9 cellular contexts compared by ENCODE assay signal in the genomic region with DNA sequence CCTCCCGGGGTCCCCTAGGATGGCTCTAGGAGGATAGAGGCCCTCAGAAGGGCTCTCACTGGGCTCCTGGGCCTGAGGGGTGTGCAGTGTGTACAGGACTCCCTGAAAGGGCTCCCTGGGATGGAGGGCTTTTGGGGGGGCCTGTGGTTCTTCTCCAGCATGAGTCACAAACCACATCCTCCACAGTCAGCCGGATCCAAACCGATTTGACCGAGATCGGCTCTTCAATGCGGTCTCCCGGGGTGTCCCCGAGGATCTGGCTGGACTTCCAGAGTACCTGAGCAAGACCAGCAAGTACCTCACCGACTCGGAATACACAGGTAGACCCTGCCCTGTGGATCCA. TPM values are rescaled to one million over a fixed set of nuclear protein-coding genes. Genes with fewer than 3 reads are reported as not detected.
DNase-seq lines count a peak whose midpoint lies in the region; ATAC-seq and TF ChIP-seq lines count a peak whose summit lies in the region.
"Had no signal": no experiment of that assay in that cellular context is flagged by ENCODE, and none has a peak within 500 bp of the region (broad histone marks: within the 10 kb centered on the region; RNA-seq: fewer than 3 reads in every experiment).

No MANE protein-coding gene starts in this region.

- DNase-seq in Right ventricle myocardium inferior (ENCODE audit: missing footprints) (peak; percentile 39), Right ventricle myocardium superior (no peak), foreskin fibroblast (peak; percentile 82 to 89), tibial artery (no peak), NCI-H1930 (lab: John Stamatoyannopoulos, UW) (no peak), retina (no peak)
- peak; percentile 71 for DNase-seq in activated CD8-positive, alpha-beta T cell treated with anti-CD3 and anti-CD28 coated beads for 36 hours
- DNase-seq in stimulated activated naive B cell treated with anti-CD40 and anti-IgM and Interleukin-4, amounts not matched to agents 10 μg/mL and 1 μg/mL and 100 μg/mL, for 72 hours = no peak

- peaks cover 52% of the 10 kb centered on the region for H3K4me1 Mint-ChIP-seq in activated CD8-positive, alpha-beta T cell treated with anti-CD3 and anti-CD28 coated beads for 36 hours (ENCODE audit: low read depth)
- peaks cover 24 to 48% of the 10 kb centered on the region in 2 donors for H3K4me1 Mint-ChIP-seq in stimulated activated naive B cell treated with anti-CD40 and anti-IgM and Interleukin-4, amounts not matched to agents 10 μg/mL and 1 μg/mL and 100 μg/mL, for 72 hours

- H3K4me3 ChIP-seq in foreskin fibroblast (ENCODE audit: low read depth in 1 of 2, low read length in 2 of 2) = peak overlapping the region; percentile 1 to 7
- H3K4me3 ChIP-seq in tibial artery = no peak overlapping the region

- no peaks in the 10 kb centered on the region for H3K27me3 Mint-ChIP-seq in activated CD8-positive, alpha-beta T cell treated with anti-CD3 and anti-CD28 coated beads for 36 hours
- no peaks in the 10 kb centered on the region for H3K27me3 Mint-ChIP-seq in stimulated activated naive B cell treated with anti-CD40 and anti-IgM and Interleukin-4, amounts not matched to agents 10 μg/mL and 1 μg/mL and 100 μg/mL, for 72 hours

- peaks cover 4 to 48% (median 38%) of the 10 kb centered on the region in 4 donors for H3K4me1 ChIP-seq in tibial artery

- peak overlapping the region; percentile 92 to 93 for H3K27ac ChIP-seq in tibial artery
- H3K27ac ChIP-seq: VCaP had no signal

- CTCF ChIA-PET in activated CD8-positive, alpha-beta T cell treated with anti-CD3 and anti-CD28 coated beads for 36 hours (lab: Charles Lee) = interaction anchor here (6.1 to 7.3 kb wide), 2 partner anchors 8 to 54 kb away, joined by 38 to 98 read pairs; no protein-coding TSS in a partner anchor

- no peak for TF ChIP-seq CTCF in activated CD8-positive, alpha-beta T cell treated with anti-CD3 and anti-CD28 coated beads for 36 hours (IDR thresholded peaks at IDR 0.05)
- TF ChIP-seq CTCF in foreskin fibroblast (IDR thresholded peaks at IDR 0.05; ENCODE audit: low read depth, low read length) (no peak), tibial artery (IDR thresholded peaks at IDR 0.05) (no peak)

- H3K9me3 ChIP-seq in tibial artery = no peaks in the 10 kb centered on the region

- H3K4me3 Mint-ChIP-seq in activated CD8-positive, alpha-beta T cell treated with anti-CD3 and anti-CD28 coated beads for 36 hours = peak overlapping the region; percentile 57
- peak overlapping the region in 1 of 2 donors; percentile 60 for H3K4me3 Mint-ChIP-seq in stimulated activated naive B cell treated with anti-CD40 and anti-IgM and Interleukin-4, amounts not matched to agents 10 μg/mL and 1 μg/mL and 100 μg/mL, for 72 hours

- peaks cover 28% of the 10 kb centered on the region for H3K36me3 Mint-ChIP-seq in activated CD8-positive, alpha-beta T cell treated with anti-CD3 and anti-CD28 coated beads for 36 hours (ENCODE audit: low read depth)
- H3K36me3 Mint-ChIP-seq in stimulated activated naive B cell treated with anti-CD40 and anti-IgM and Interleukin-4, amounts not matched to agents 10 μg/mL and 1 μg/mL and 100 μg/mL, for 72 hours = peaks cover 37 to 55% of the 10 kb centered on the region in 2 donors

- intact Hi-C loops in Right ventricle myocardium inferior (cut with DNase I) (no loop called here), Right ventricle myocardium superior (cut with DNase I) (no loop called here), tibial artery (cut with DNase I; ENCODE audit: low total_unique reads) (no loop called here)
- intact Hi-C loops in activated CD8-positive, alpha-beta T cell treated with anti-CD3 and anti-CD28 coated beads for 36 hours (cut with micrococcal nuclease) = loop anchor here (5.0 kb wide), 2 partner anchors 38 to 68 kb away; a partner anchor contains a TSS

- H3K36me3 ChIP-seq in tibial artery = peaks cover 21 to 32% (median 23%) of the 10 kb centered on the region in 3 donors

- no peaks in the 10 kb centered on the region for H3K27me3 ChIP-seq in tibial artery

- POLR2A ChIA-PET in activated CD8-positive, alpha-beta T cell treated with anti-CD3 and anti-CD28 coated beads for 36 hours (lab: Charles Lee) = interaction anchor here (0.7 to 8.1 kb wide), 4 partner anchors 10 to 204 kb away, joined by 3 to 200 read pairs (median 4); no protein-coding TSS in a partner anchor

- ATAC-seq in Right ventricle myocardium inferior (no peak), Right ventricle myocardium superior (ENCODE audit: poor library complexity) (no peak)
- ATAC-seq in activated CD8-positive, alpha-beta T cell treated with anti-CD3 and anti-CD28 coated beads for 36 hours = peak; percentile 2
- ATAC-seq in stimulated activated naive B cell treated with anti-CD40 and anti-IgM and Interleukin-4, amounts not matched to agents 10 μg/mL and 1 μg/mL and 100 μg/mL, for 72 hours (replicated peaks) = no peak

- no peaks in the 10 kb centered on the region for H3K9me3 Mint-ChIP-seq in activated CD8-positive, alpha-beta T cell treated with anti-CD3 and anti-CD28 coated beads for 36 hours
- no peaks in the 10 kb centered on the region for H3K9me3 Mint-ChIP-seq in stimulated activated naive B cell treated with anti-CD40 and anti-IgM and Interleukin-4, amounts not matched to agents 10 μg/mL and 1 μg/mL and 100 μg/mL, for 72 hours

- H3K27ac Mint-ChIP-seq in activated CD8-positive, alpha-beta T cell treated with anti-CD3 and anti-CD28 coated beads for 36 hours = peak overlapping the region; percentile 94
- no peak overlapping the region for H3K27ac Mint-ChIP-seq in stimulated activated naive B cell treated with anti-CD40 and anti-IgM and Interleukin-4, amounts not matched to agents 10 μg/mL and 1 μg/mL and 100 μg/mL, for 72 hours

RNA-seq across cellular contexts. Expression of a gene that starts 4.5 kb away (rescaled TPM):
- 11.2 TPM for total RNA-seq in Right ventricle myocardium inferior
- total RNA-seq in Right ventricle myocardium superior = 10.3 TPM
- 10 to 100 TPM; 44.6 to 47.6 TPM for total RNA-seq in activated CD8-positive, alpha-beta T cell treated with anti-CD3 and anti-CD28 coated beads for 36 hours

RNA-seq across cellular contexts. Expression of a gene that starts 39.0 kb away (rescaled TPM):
- total RNA-seq in Right ventricle myocardium inferior = 1,403 TPM
- 1,408 TPM for total RNA-seq in Right ventricle myocardium superior
- 1,000 to 10,000 TPM; 1,334 to 1,337 TPM for total RNA-seq in activated CD8-positive, alpha-beta T cell treated with anti-CD3 and anti-CD28 coated beads for 36 hours

Comparison
In these comparisons a context has a peak if more than half of its experiments do, and no peak if none do; other contexts are left out.
1. DNase-seq: peak in Right ventricle myocardium inferior (single experiment), activated CD8-positive, alpha-beta T cell treated with anti-CD3 and anti-CD28 coated beads for 36 hours (single experiment) and foreskin fibroblast (2 of 2); none in Right ventricle myocardium superior (single experiment), tibial artery (0 of 2), stimulated activated naive B cell treated with anti-CD40 and anti-IgM and Interleukin-4, amounts not matched to agents 10 μg/mL and 1 μg/mL and 100 μg/mL, for 72 hours (single experiment), NCI-H1930 (0 of 2) and retina (single experiment).
2. H3K4me3 ChIP-seq: peak in foreskin fibroblast (2 of 2); none in tibial artery (0 of 2).